Comparison of ENCODE assay signal across 18 cellular contexts in genomic region chr9:135045264-135046155, GRCh38. TPM values are rescaled to one million over a fixed set of nuclear protein-coding genes. Genes with fewer than 3 reads are reported as not detected.
A peak's percentile ranks its signal among the peaks of the same experiment; 100 is the strongest.
DNase-seq lines count a peak whose midpoint lies in the region; ATAC-seq and TF ChIP-seq lines count a peak whose summit lies in the region.
"Had no signal": no experiment of that assay in that cellular context is flagged by ENCODE, and none has a peak within 500 bp of the region (broad histone marks: within the 10 kb centered on the region; RNA-seq: fewer than 3 reads in every experiment).

No MANE protein-coding gene starts in this region.

- peak overlapping the region; percentile 80 for H2BK5ac ChIP-seq in neuronal stem cell (ENCODE audit: low read length)

- H2BK12ac ChIP-seq in neuronal stem cell (ENCODE audit: low read length), result no peak overlapping the region

- POLR2A ChIA-PET in SK-N-SH (lab: Yijun Ruan, JAX), result no interaction called here

- H3F3A ChIP-seq in SK-N-SH (replicated peaks; ENCODE audit: insufficient read depth), result no peaks in the 10 kb centered on the region

- no peak for ATAC-seq in SK-N-SH treated with all-trans-retinoic acid at 6 μM for 48 hours
- ATAC-seq in HG03469 (IDR thresholded peaks at IDR 0.05; ENCODE audit: unreplicated experiment), result no peak
- no peak for ATAC-seq in HG03139 (IDR thresholded peaks at IDR 0.05; ENCODE audit: unreplicated experiment)
- ATAC-seq: CD8-positive, alpha-beta T cell; PC-3 had no signal

- no peak overlapping the region for H3K4ac ChIP-seq in neuronal stem cell (ENCODE audit: low read length)

- H3K4me1 Mint-ChIP-seq in endodermal cell (no peaks in the 10 kb centered on the region), type B pancreatic cell (ENCODE audit: unreplicated experiment) (no peaks in the 10 kb centered on the region)

- no peak for TF ChIP-seq RAD21 in SK-N-SH (IDR thresholded peaks at IDR 0.05; ENCODE audit: low read length)

- TF ChIP-seq CTCF in SK-N-SH (IDR thresholded peaks at IDR 0.05) (no peak), endodermal cell (conservative IDR thresholded peaks at IDR 0.05) (no peak), type B pancreatic cell (conservative IDR thresholded peaks at IDR 0.05) (no peak)

- no peak overlapping the region for H2AK5ac ChIP-seq in neuronal stem cell (ENCODE audit: low read depth, low read length)

- H4K91ac ChIP-seq in neuronal stem cell (ENCODE audit: low read depth, low read length, poor library complexity), result no peak overlapping the region

- no peaks in the 10 kb centered on the region for H3K9me2 ChIP-seq in SK-N-SH

- no peak overlapping the region for H3K27ac ChIP-seq in SK-N-SH (ENCODE audit: low read depth in 2 of 2, low read length in 1 of 2)
- no peak overlapping the region for H3K27ac ChIP-seq in endodermal cell (ENCODE audit: low read depth, low read length)
- H3K27ac ChIP-seq in neuronal stem cell (replicated peaks; ENCODE audit: low read length), result no peak overlapping the region
- H3K27ac ChIP-seq: 22Rv1 had no signal

- no peak overlapping the region for H2AFZ ChIP-seq in SK-N-SH (ENCODE audit: low read depth)
- no peak overlapping the region for H2AFZ ChIP-seq in neuronal stem cell (ENCODE audit: low read length)

- H3K9me3 Mint-ChIP-seq in endodermal cell (no peaks in the 10 kb centered on the region), type B pancreatic cell (no peaks in the 10 kb centered on the region)
- H3K9me3 Mint-ChIP-seq: CD8-positive, alpha-beta T cell had no signal

- 64% methylated on average over 32 of the region's 33 CpGs for WGBS in SK-N-SH (ENCODE audit: low lambda C conversion rate)
- WGBS in endodermal cell (ENCODE audit: insufficient coverage in 1 of 2, insufficient read length in 1 of 2), 2 experiments, result 90 to 95% methylated on average over 24 to 33 of the region's 33 CpGs
- no CpG with 5 or more reads among the region's 33 CpGs for WGBS in neuronal stem cell (ENCODE audit: extremely low coverage in 2 of 2, insufficient read length in 2 of 2, insufficient replicate concordance in 1 of 2), 2 donors

- no peak overlapping the region for H2BK120ac ChIP-seq in neuronal stem cell (ENCODE audit: low read depth, low read length)

- no peak overlapping the region for H3K9ac ChIP-seq in SK-N-SH
- H3K9ac ChIP-seq in endodermal cell (ENCODE audit: extremely low read depth, low read length, poor library complexity, severe bottlenecking), result no peak overlapping the region
- H3K9ac ChIP-seq in neuronal stem cell (ENCODE audit: low read depth, low read length, poor library complexity), result no peak overlapping the region

- H3K79me2 ChIP-seq in SK-N-SH (ENCODE audit: insufficient read depth), result no peaks in the 10 kb centered on the region

- DNase-seq in SK-N-SH, result peak; percentile 12
- DNase-seq in endodermal cell, result peak; percentile 38
- DNase-seq in neuronal stem cell (ENCODE audit: low spot score), result no peak
- DNase-seq in type B pancreatic cell (ENCODE audit: extremely low spot score, unreplicated experiment), result peak; percentile 58
- DNase-seq in DMS53 treated with DMSO at 0.1 percent for 48 hours (lab: John Stamatoyannopoulos, UW; ENCODE audit: unreplicated experiment), result no peak
- DNase-seq: BE2C, DMS79, HCEC 1CT, KG1, NCI-H1436, NCI-H2029 treated with DMSO at 0.1 percent for 48 hours, NCI-H774, PC-3 had no signal

- no peak overlapping the region for H3K4me3 Mint-ChIP-seq in endodermal cell
- H3K4me3 Mint-ChIP-seq in type B pancreatic cell, result no peak overlapping the region
- H3K4me3 Mint-ChIP-seq: CD8-positive, alpha-beta T cell had no signal

- CTCF ChIA-PET in SK-N-SH (lab: Yijun Ruan, JAX), result no interaction called here

- H4K20me1 ChIP-seq in SK-N-SH (ENCODE audit: insufficient read depth), result no peaks in the 10 kb centered on the region

- H3K4me1 ChIP-seq in SK-N-SH (ENCODE audit: control insufficient read depth in 1 of 2, insufficient read depth in 2 of 2, low read depth in 1 of 2, low read length in 1 of 2) (no peaks in the 10 kb centered on the region), endodermal cell (ENCODE audit: control insufficient read depth, insufficient read depth, low read length) (no peaks in the 10 kb centered on the region), neuronal stem cell (ENCODE audit: control insufficient read depth in 2 of 2, insufficient read depth in 1 of 2, low read depth in 1 of 2, low read length in 2 of 2) (no peaks in the 10 kb centered on the region)
- H3K4me1 ChIP-seq: BE2C had no signal

- H3K23ac ChIP-seq in neuronal stem cell (ENCODE audit: low read depth, low read length, poor library complexity), result no peak overlapping the region

- H3K27me3 ChIP-seq in SK-N-SH (ENCODE audit: insufficient read depth) (no peaks in the 10 kb centered on the region), endodermal cell (ENCODE audit: control insufficient read depth, insufficient read depth, low read length, poor library complexity, severe bottlenecking) (no peaks in the 10 kb centered on the region), neuronal stem cell (ENCODE audit: control insufficient read depth in 3 of 3, insufficient read depth in 3 of 3, low read depth in 1 of 3, low read length in 3 of 3) (peaks cover 0 to 9% (median 0%) of the 10 kb centered on the region in 3 experiments)
- H3K27me3 ChIP-seq: BE2C had no signal

- TF ChIP-seq EP300 in SK-N-SH (IDR thresholded peaks at IDR 0.05; ENCODE audit: borderline replicate concordance in 1 of 2, low read depth in 1 of 2, low read length in 1 of 2), result no peak

- H3K4me3 ChIP-seq in SK-N-SH (ENCODE audit: low read depth in 2 of 2, low read length in 1 of 2), result no peak overlapping the region
- no peak overlapping the region for H3K4me3 ChIP-seq in endodermal cell (ENCODE audit: low read length)
- no peak overlapping the region for H3K4me3 ChIP-seq in neuronal stem cell (ENCODE audit: low read length in 2 of 2)

- peak overlapping the region; percentile 14 for H2BK15ac ChIP-seq in neuronal stem cell (ENCODE audit: low read length)

- H3K36me3 Mint-ChIP-seq in endodermal cell (ENCODE audit: low read depth) (no peaks in the 10 kb centered on the region), type B pancreatic cell (no peaks in the 10 kb centered on the region)
- H3K36me3 Mint-ChIP-seq: CD8-positive, alpha-beta T cell had no signal

- no peak overlapping the region for H3K14ac ChIP-seq in neuronal stem cell (ENCODE audit: low read length)

- no peaks in the 10 kb centered on the region for H3K9me3 ChIP-seq in SK-N-SH
- no peaks in the 10 kb centered on the region for H3K9me3 ChIP-seq in endodermal cell (ENCODE audit: control insufficient read depth, low read length)
- no peaks in the 10 kb centered on the region for H3K9me3 ChIP-seq in neuronal stem cell (replicated peaks in 1 of 2; ENCODE audit: control insufficient read depth in 2 of 2, insufficient read depth in 1 of 2, low read depth in 1 of 2, low read length in 2 of 2)
- H3K9me3 ChIP-seq: BE2C had no signal

- peak overlapping the region; percentile 41 for H3K18ac ChIP-seq in neuronal stem cell (ENCODE audit: low read length)

- H3K79me1 ChIP-seq in neuronal stem cell (ENCODE audit: low read depth, low read length), result no peaks in the 10 kb centered on the region

- H3K27ac Mint-ChIP-seq in endodermal cell, result no peak overlapping the region
- no peak overlapping the region for H3K27ac Mint-ChIP-seq in type B pancreatic cell
- H3K27ac Mint-ChIP-seq: CD8-positive, alpha-beta T cell had no signal

- H3K27me3 Mint-ChIP-seq in endodermal cell (ENCODE audit: insufficient read depth), result no peaks in the 10 kb centered on the region
- H3K27me3 Mint-ChIP-seq in type B pancreatic cell, result peaks cover 33% of the 10 kb centered on the region

- H3K4me2 ChIP-seq in SK-N-SH (no peak overlapping the region), neuronal stem cell (ENCODE audit: insufficient read depth, low read length, poor library complexity, severe bottlenecking) (no peak overlapping the region)

- no peak overlapping the region for H4K8ac ChIP-seq in neuronal stem cell (ENCODE audit: low read depth, low read length)

- H3K36me3 ChIP-seq in SK-N-SH (replicated peaks in 1 of 2; ENCODE audit: control insufficient read depth in 1 of 2, insufficient read depth in 2 of 2, low read length in 1 of 2) (no peaks in the 10 kb centered on the region), endodermal cell (ENCODE audit: control insufficient read depth, insufficient read depth, low read length) (no peaks in the 10 kb centered on the region), neuronal stem cell (replicated peaks in 1 of 2; ENCODE audit: control insufficient read depth in 2 of 2, insufficient read depth in 2 of 2, low read length in 2 of 2) (no peaks in the 10 kb centered on the region)
- H3K36me3 ChIP-seq: BE2C had no signal

TF ChIP-seq in SK-N-SH, 30 proteins besides CTCF, POLR2A, EP300 and RAD21 (continues in another document):
- TF ChIP-seq MAX (IDR thresholded peaks at IDR 0.05; ENCODE audit: low read depth), result no peak

TF ChIP-seq in SK-N-SH treated with all-trans-retinoic acid at 6 μM for 48 hours, 23 proteins besides CTCF, POLR2A, EP300 and RAD21 (continues in another document):
- TF ChIP-seq CREB5 (CRISPR knock-in tag; IDR thresholded peaks at IDR 0.05; ENCODE audit: low read depth), result no peak
- no peak for TF ChIP-seq ZFP3 (CRISPR knock-in tag; IDR thresholded peaks at IDR 0.05)
- TF ChIP-seq ZNF70 (CRISPR knock-in tag; IDR thresholded peaks at IDR 0.05), result no peak
- TF ChIP-seq BACH2 (CRISPR knock-in tag; IDR thresholded peaks at IDR 0.05; ENCODE audit: borderline replicate concordance), result no peak
- no peak for TF ChIP-seq PPARA (CRISPR knock-in tag; IDR thresholded peaks at IDR 0.05; ENCODE audit: borderline replicate concordance)

RNA-seq across cellular contexts. Expression of gene OLFM1, which starts 42.0 kb away (rescaled TPM):
- polyA plus RNA-seq in SK-N-SH (2012; rRNA removed), result 13.3 and 15.9 TPM in 2 replicates
- polyA plus RNA-seq in SK-N-SH (2012; cell fraction: cytosol; rRNA removed), result 16.6 and 17.2 TPM in 2 replicates
- 6.9 and 7.5 TPM in 2 replicates for polyA plus RNA-seq in SK-N-SH (2012; cell fraction: nucleus; rRNA removed)
- total RNA-seq in endodermal cell (10 to 100 TPM; 11.0 to 23.2 TPM), type B pancreatic cell (ENCODE audit: low replicate concordance) (8.0 and 9.7 TPM in 2 replicates)
- 55.6 TPM for polyA plus RNA-seq in endodermal cell (2013, experiment 1 of 2)
- polyA plus RNA-seq in endodermal cell (2013, experiment 2 of 2), result 51.7 TPM
- 5.8 TPM for polyA plus RNA-seq in neuronal stem cell (2013, experiment 1 of 2)
- polyA plus RNA-seq in neuronal stem cell (2013, experiment 2 of 2), result 5.8 TPM
- total RNA-seq: CD8-positive, alpha-beta T cell had no signal

Comparison
In these comparisons a context has a peak if more than half of its experiments do, and no peak if none do; other contexts are left out.
1. DNase-seq: peak in SK-N-SH (single experiment), endodermal cell (single experiment) and type B pancreatic cell (single experiment); none in neuronal stem cell (single experiment) and DMS53 treated with DMSO at 0.1 percent for 48 hours (single experiment).